Comparison of ENCODE assay signal across 21 cellular contexts in the genomic region with DNA sequence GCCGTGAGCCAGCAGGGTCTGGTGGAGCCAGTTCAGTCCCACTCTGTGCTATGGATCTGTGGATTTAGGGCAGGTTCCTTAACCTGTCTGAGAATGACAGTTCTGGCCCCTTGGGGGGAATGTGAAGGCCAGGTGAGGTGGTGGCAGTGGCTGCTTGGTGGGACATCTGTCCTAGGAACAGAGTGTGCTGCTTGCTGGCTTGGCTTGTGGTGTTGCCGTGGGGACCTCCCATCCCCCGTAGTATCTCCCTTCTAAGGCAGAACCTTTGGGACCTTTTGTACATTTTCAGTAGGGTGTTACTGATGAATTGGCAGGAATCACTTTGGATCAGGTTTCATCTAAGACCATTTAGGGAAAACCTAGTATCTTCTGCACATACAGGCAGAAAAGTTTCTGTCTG.
DNase-seq lines count a peak whose midpoint lies in the region; FAIRE-seq and TF ChIP-seq lines count a peak whose summit lies in the region.
"Had no signal": no experiment of that assay in that cellular context is flagged by ENCODE, and none has a peak within 500 bp of the region (broad histone marks: within the 10 kb centered on the region; RNA-seq: fewer than 3 reads in every experiment).

No MANE protein-coding gene starts in this region.

- no peak for TF ChIP-seq RAD21 in H1 (IDR thresholded peaks at IDR 0.05 in 1 of 2, conservative IDR thresholded peaks at IDR 0.05 in 1 of 2; ENCODE audit: low read depth in 2 of 2, low read length in 2 of 2)

- in situ Hi-C loops in G401 (cut with HindIII; ENCODE audit: low sequenced_read_pairs) = no loop called here

- H2BK5ac ChIP-seq in H9 (ENCODE audit: insufficient read length, low read length) (no peak overlapping the region), H1 (ENCODE audit: low read depth, low read length) (0 out of 2 replicates have a peak overlapping the region, but pooled peaks have one; percentile 44)

- H2AK5ac ChIP-seq in H9 (ENCODE audit: insufficient read length, low read length) (no peak overlapping the region), H1 (ENCODE audit: low read depth, low read length) (0 out of 2 replicates have a peak overlapping the region, but pooled peaks have one; percentile 80)

- H2BK15ac ChIP-seq in H9 (ENCODE audit: low read depth, low read length) = no peak overlapping the region
- no peak overlapping the region for H2BK15ac ChIP-seq in H1 (ENCODE audit: low read length)

- CTCF ChIA-PET in H1 (lab: Charles Lee; ENCODE audit: partially characterized antibody) = interaction anchor here (2.2 kb wide), 1 partner anchor 13 kb away, joined by 11 read pairs; no protein-coding TSS in a partner anchor

- H3K4me1 ChIP-seq in H9 (ENCODE audit: insufficient read depth, low read length) (no peaks in the 10 kb centered on the region; the same call in 1 of the 2 replicates), H1 (replicated peaks in 1 of 4; ENCODE audit: control insufficient read depth in 3 of 4, insufficient read depth in 4 of 4, low read length in 3 of 4) (peaks cover 0 to 7% (median 0%) of the 10 kb centered on the region in 4 experiments; a peak in 3 of 7 replicates), kidney (ENCODE audit: control insufficient read depth in 1 of 2, insufficient read depth in 1 of 2, low read depth in 1 of 2, low read length in 2 of 2) (no peaks in the 10 kb centered on the region)
- H3K4me1 ChIP-seq: SJCRH30 had no signal

- H3K36me3 ChIP-seq in H1 (ENCODE audit: control insufficient read depth in 2 of 4, insufficient read depth in 4 of 4, low read length in 3 of 4) = peaks cover 2 to 5% (median 4%) of the 10 kb centered on the region in 4 experiments; a peak in 4 of 8 replicates
- H3K36me3 ChIP-seq in kidney (ENCODE audit: control insufficient read depth in 1 of 2, insufficient read depth in 2 of 2, low read length in 2 of 2) = no peaks in the 10 kb centered on the region
- H3K36me3 ChIP-seq: SJCRH30 had no signal

- H3K27me3 Mint-ChIP-seq in H9 (ENCODE audit: low read depth) (no peaks in the 10 kb centered on the region), chondrocyte (ENCODE audit: low read depth) (peaks cover 5% of the 10 kb centered on the region)
- H3K27me3 Mint-ChIP-seq: IgD-negative memory B cell had no signal

- H3K27me3 ChIP-seq in H9 (ENCODE audit: insufficient read depth, low read length) = no peaks in the 10 kb centered on the region
- no peaks in the 10 kb centered on the region for H3K27me3 ChIP-seq in H1 (replicated peaks in 1 of 4; ENCODE audit: control insufficient read depth in 3 of 4, extremely low read depth in 1 of 4, insufficient read depth in 3 of 4, low read length in 3 of 4)

- H3K79me2 ChIP-seq in H9 (ENCODE audit: insufficient read depth, low read length) (no peaks in the 10 kb centered on the region), H1 (ENCODE audit: control insufficient read depth in 1 of 2, insufficient read depth in 2 of 2, low read length in 2 of 2) (no peaks in the 10 kb centered on the region)

- H3K9ac ChIP-seq in H9 (ENCODE audit: extremely low read depth, insufficient read length, low read length) = no peak overlapping the region
- no peak overlapping the region for H3K9ac ChIP-seq in H1 (replicated peaks in 1 of 4; ENCODE audit: extremely low read depth in 1 of 4, low read depth in 3 of 4, low read length in 3 of 4)
- H3K9ac ChIP-seq in kidney (ENCODE audit: low read length in 2 of 2) = no peak overlapping the region

- no peak overlapping the region for H3K56ac ChIP-seq in H9 (ENCODE audit: insufficient read length, low read depth, low read length)
- H3K56ac ChIP-seq in H1 (replicated peaks; ENCODE audit: insufficient read length, low read depth, low read length) = no peak overlapping the region

- no peak overlapping the region for H2AFZ ChIP-seq in H9 (ENCODE audit: low read length)
- no peak overlapping the region for H2AFZ ChIP-seq in H1 (ENCODE audit: low read length)
- H2AFZ ChIP-seq: PC-9 had no signal

- FAIRE-seq in H1 (lab: Jason Lieb, UNC) = no peak
- no peak for FAIRE-seq in kidney (lab: Jason Lieb, UNC)

- no peak overlapping the region for H3K14ac ChIP-seq in H9 (ENCODE audit: insufficient read depth, low read length)
- H3K14ac ChIP-seq in H1 (ENCODE audit: insufficient read length) = no peak overlapping the region

- H4K8ac ChIP-seq in H9 (replicated peaks; ENCODE audit: insufficient read length, low read depth, low read length) (no peak overlapping the region), H1 (ENCODE audit: extremely low read depth, insufficient read depth, low read length) (0 out of 2 replicates have a peak overlapping the region, but pooled peaks have one; percentile 45)

- no peak overlapping the region for H2BK20ac ChIP-seq in H9 (ENCODE audit: low read depth, low read length, poor library complexity, severe bottlenecking)
- H2BK20ac ChIP-seq in H1 (ENCODE audit: low read length) = no peak overlapping the region

- no CpG with 5 or more reads among the region's 3 CpGs for WGBS in H9 (ENCODE audit: extremely low coverage, insufficient read length, low lambda C conversion rate)
- WGBS in H1 (ENCODE audit: extremely low coverage in 1 of 2, insufficient coverage in 1 of 2, insufficient read length in 1 of 2, insufficient replicate concordance in 2 of 2, low coverage in 1 of 2, low lambda C conversion rate in 2 of 2, missing lambda C conversion rate in 1 of 2), 2 experiments = 98% methylated on average over 3 of the region's 3 CpGs; no CpG with 5 or more reads in 1 of the 2 experiments

- H3K27ac ChIP-seq in H9 (ENCODE audit: insufficient read length, low read depth, low read length) = no peak overlapping the region
- H3K27ac ChIP-seq in H1 (ENCODE audit: low read depth, low read length) = no peak overlapping the region
- no peak overlapping the region for H3K27ac ChIP-seq in kidney (ENCODE audit: low read depth in 2 of 2, low read length in 2 of 2)
- H3K27ac ChIP-seq: PC-9, RWPE1, SJCRH30 had no signal

- no peaks in the 10 kb centered on the region for H4K20me1 ChIP-seq in H9 (ENCODE audit: control insufficient read depth, insufficient read depth, insufficient read length)
- peaks cover 2 to 10% of the 10 kb centered on the region in 2 experiments for H4K20me1 ChIP-seq in H1 (replicated peaks in 1 of 2; ENCODE audit: control insufficient read depth in 1 of 2, insufficient read depth in 2 of 2, low read length in 2 of 2)

- H3K4me1 Mint-ChIP-seq in H9 = peaks cover 11 to 18% of the 10 kb centered on the region in 2 experiments
- H3K4me1 Mint-ChIP-seq in chondrocyte (ENCODE audit: low read depth) = peaks cover 5% of the 10 kb centered on the region
- H3K4me1 Mint-ChIP-seq: IgD-negative memory B cell had no signal

- H4K5ac ChIP-seq in H9 (ENCODE audit: insufficient read length, low read depth, low read length) = no peak overlapping the region
- H4K5ac ChIP-seq in H1 (ENCODE audit: insufficient read length, low read depth, low read length) = no peak overlapping the region

- H3K23me2 ChIP-seq in H9 (ENCODE audit: insufficient read length, low read depth, low read length, poor library complexity, severe bottlenecking) (no peaks in the 10 kb centered on the region), H1 (ENCODE audit: low read depth, low read length) (no peaks in the 10 kb centered on the region)

- H2BK120ac ChIP-seq in H9 (ENCODE audit: low read depth, low read length, poor library complexity, severe bottlenecking) (no peak overlapping the region), H1 (replicated peaks; ENCODE audit: low read depth, low read length) (no peak overlapping the region)

- POLR2A ChIA-PET in H1 (lab: Charles Lee; ENCODE audit: partially characterized antibody) = no interaction called here

- H3T11ph ChIP-seq in H9 (ENCODE audit: low read length) = no peak overlapping the region

- no peak for TF ChIP-seq POLR2A in H1 (IDR thresholded peaks at IDR 0.05; ENCODE audit: control extremely low read depth in 1 of 2, low read depth in 2 of 2, low read length in 2 of 2)

- no peak overlapping the region for H3K4ac ChIP-seq in H9 (ENCODE audit: low read depth, low read length)
- no peak overlapping the region for H3K4ac ChIP-seq in H1 (replicated peaks; ENCODE audit: insufficient read length, low read depth, low read length)

- no peak overlapping the region for H3K4me3 Mint-ChIP-seq in H9
- H3K4me3 Mint-ChIP-seq in chondrocyte (ENCODE audit: unreplicated experiment) = no peak overlapping the region
- H3K4me3 Mint-ChIP-seq: CD8-positive, alpha-beta memory T cell; IgD-negative memory B cell had no signal

- peak; percentile 32 for DNase-seq in G401 (ENCODE audit: low spot score)
- no peak for DNase-seq in H9
- DNase-seq in H1 (ENCODE audit: low read depth in 1 of 2, low spot score in 2 of 2) = no peak
- DNase-seq in kidney = peak; percentile 18
- no peak for DNase-seq in activated gamma-delta T cell treated with Interleukin-2 at 50 U/mL for 16 hours
- DNase-seq in activated naive CD4-positive, alpha-beta T cell (lab: John Stamatoyannopoulos, UW) = no peak
- DNase-seq in chondrocyte (ENCODE audit: low spot score) = no peak
- DNase-seq: ACHN; C1 segment of cervical spinal cord; CD8-positive, alpha-beta memory T cell; DMS79; H7; Karpas-422; NCI-H1436; NCI-H1930; NCI-H510A; NCI-H774; PC-9; SJCRH30 had no signal

- no peaks in the 10 kb centered on the region for H3K9me3 Mint-ChIP-seq in H9
- H3K9me3 Mint-ChIP-seq in chondrocyte (ENCODE audit: low read depth) = no peaks in the 10 kb centered on the region
- H3K9me3 Mint-ChIP-seq: CD8-positive, alpha-beta memory T cell; IgD-negative memory B cell had no signal

- peak overlapping the region; percentile 5 for H3K18ac ChIP-seq in H9 (ENCODE audit: insufficient read length, low read depth, low read length)
- no peak overlapping the region for H3K18ac ChIP-seq in H1 (ENCODE audit: extremely low read depth, low read length)

- H3K9me3 ChIP-seq in H9 (ENCODE audit: control insufficient read depth, low read depth, low read length) = no peaks in the 10 kb centered on the region
- H3K9me3 ChIP-seq in H1 (ENCODE audit: insufficient read depth in 2 of 2, low read depth in 1 of 2, low read length in 1 of 2) = no peaks in the 10 kb centered on the region
- H3K9me3 ChIP-seq in kidney (ENCODE audit: control insufficient read depth in 1 of 2, low read length in 2 of 2) = no peaks in the 10 kb centered on the region
- H3K9me3 ChIP-seq: SJCRH30 had no signal

- TF ChIP-seq CTCF in H9 (conservative IDR thresholded peaks at IDR 0.05) (no peak), H1 (IDR thresholded peaks at IDR 0.05; ENCODE audit: control extremely low read depth in 1 of 3, insufficient read depth in 1 of 3, low read depth in 1 of 3, low read length in 3 of 3) (no peak), kidney (IDR thresholded peaks at IDR 0.05; ENCODE audit: borderline replicate concordance, extremely low read depth, insufficient read depth) (no peak), chondrocyte (IDR thresholded peaks at IDR 0.05) (no peak)

- intact Hi-C loops in kidney (cut with DNase I) = no loop called here

- peaks cover 3 to 16% (median 11%) of the 10 kb centered on the region in 3 experiments; a peak in 3 of 7 replicates for H3K36me3 Mint-ChIP-seq in H9 (ENCODE audit: insufficient read depth in 1 of 3, low read depth in 3 of 3)
- H3K36me3 Mint-ChIP-seq in chondrocyte (ENCODE audit: low read depth) = no peaks in the 10 kb centered on the region
- H3K36me3 Mint-ChIP-seq: CD8-positive, alpha-beta memory T cell; IgD-negative memory B cell had no signal

- no peaks in the 10 kb centered on the region for H3K79me1 ChIP-seq in H9 (ENCODE audit: insufficient read depth, low read depth, low read length, poor library complexity, severe bottlenecking)
- no peaks in the 10 kb centered on the region; the same call in 1 of the 2 replicates for H3K79me1 ChIP-seq in H1 (ENCODE audit: low read depth, low read length)

- no peak for TF ChIP-seq EP300 in H1 (IDR thresholded peaks at IDR 0.05; ENCODE audit: borderline replicate concordance in 1 of 2, low read depth in 2 of 2, low read length in 2 of 2)

- no peak overlapping the region for H3K4me2 ChIP-seq in H9 (ENCODE audit: insufficient read depth, insufficient read length, low read length)
- no peak overlapping the region for H3K4me2 ChIP-seq in H1 (ENCODE audit: insufficient read depth in 1 of 2, low read depth in 2 of 2, low read length in 2 of 2)
- H3K4me2 ChIP-seq: PC-9 had no signal

- H4K91ac ChIP-seq in H9 (ENCODE audit: insufficient read length, low read depth, low read length) (no peak overlapping the region), H1 (replicated peaks; ENCODE audit: insufficient read length, low read length) (no peak overlapping the region)

- H3K27ac Mint-ChIP-seq in H9 = peak overlapping the region in 1 of 3 experiments; percentile 54; a peak in 2 of 7 replicates
- no peak overlapping the region for H3K27ac Mint-ChIP-seq in chondrocyte (ENCODE audit: unreplicated experiment)
- H3K27ac Mint-ChIP-seq: CD8-positive, alpha-beta memory T cell; IgD-negative memory B cell had no signal

- H3K23ac ChIP-seq in H9 (ENCODE audit: insufficient read length, low read depth, low read length) = no peak overlapping the region
- H3K23ac ChIP-seq in H1 (ENCODE audit: insufficient read length) = no peak overlapping the region

- H3K4me3 ChIP-seq in H1 (ENCODE audit: extremely low read depth in 1 of 4, insufficient read depth in 2 of 4, low read depth in 3 of 4, low read length in 4 of 4) (no peak overlapping the region), kidney (ENCODE audit: low read length in 2 of 2) (no peak overlapping the region)
- H3K4me3 ChIP-seq: PC-9, SJCRH30 had no signal

- H2BK12ac ChIP-seq in H9 (ENCODE audit: insufficient read length, low read depth, low read length) (no peak overlapping the region), H1 (ENCODE audit: low read depth, low read length) (no peak overlapping the region)

Comparison
In these comparisons a context has a peak if more than half of its experiments do, and no peak if none do; other contexts are left out.
1. DNase-seq: peak in G401 (single experiment) and kidney (single experiment); none in H9 (single experiment), H1 (0 of 2), activated gamma-delta T cell treated with Interleukin-2 at 50 U/mL for 16 hours (single experiment), activated naive CD4-positive, alpha-beta T cell (0 of 4) and chondrocyte (single experiment).